Comparison of ENCODE assay signal across 8 cellular contexts in genomic region chr6:4020822-4021132, GRCh38. TPM values are rescaled to one million over a fixed set of nuclear protein-coding genes. Genes with fewer than 3 reads are reported as not detected.
DNase-seq lines count a peak whose midpoint lies in the region; ATAC-seq and TF ChIP-seq lines count a peak whose summit lies in the region.

No MANE protein-coding gene starts in this region.

- DNase-seq in MCF 10A (ENCODE audit: unreplicated experiment) = no peak
- DNase-seq in mucosa of descending colon = no peak
- no peak for DNase-seq in hepatic stellate cell (ENCODE audit: low spot score)

- no peak for TF ChIP-seq CTCF in MCF 10A (IDR thresholded peaks at IDR 0.05; ENCODE audit: unreplicated experiment)
- TF ChIP-seq CTCF in mucosa of descending colon (IDR thresholded peaks at IDR 0.05) = no peak

- no peaks in the 10 kb centered on the region for H3K9me3 ChIP-seq in mucosa of descending colon

- H3K4me3 ChIP-seq in ACC112 (ENCODE audit: low read depth, low read length) (peak overlapping the region; percentile 90), mucosa of descending colon (peak overlapping the region; percentile 81)

- no peaks in the 10 kb centered on the region for H3K9me3 Mint-ChIP-seq in MCF 10A (ENCODE audit: unreplicated experiment)

- ATAC-seq in HG03135 (IDR thresholded peaks at IDR 0.05; ENCODE audit: unreplicated experiment) (peak; percentile 2), mucosa of descending colon (no peak), GM19324 (IDR thresholded peaks at IDR 0.05; ENCODE audit: low FRiP score, unreplicated experiment) (no peak), GM21576 (IDR thresholded peaks at IDR 0.05; ENCODE audit: unreplicated experiment) (no peak), HG02759 (IDR thresholded peaks at IDR 0.05; ENCODE audit: unreplicated experiment) (no peak)

- no peaks in the 10 kb centered on the region for H3K27me3 ChIP-seq in ACC112 (ENCODE audit: insufficient read depth, low read length)

- H3K36me3 Mint-ChIP-seq in MCF 10A (ENCODE audit: insufficient read depth, unreplicated experiment) = peaks cover 31% of the 10 kb centered on the region

- H3K4me3 Mint-ChIP-seq in MCF 10A (ENCODE audit: unreplicated experiment) = peak overlapping the region; percentile 99

- POLR2A ChIA-PET in MCF 10A (lab: Yijun Ruan, JAX) = interaction anchor here (0.6 to 4.2 kb wide), 32 partner anchors 8 to 1195 kb away, joined by 3 to 47 read pairs (median 5); partner anchors contain the start of genes ECI2 and FAM50B

- peak overlapping the region; percentile 99 for H3K27ac Mint-ChIP-seq in MCF 10A (ENCODE audit: low read depth, unreplicated experiment)

- CTCF ChIA-PET in MCF 10A (lab: Yijun Ruan, JAX) = interaction anchor here (0.7 to 1.2 kb wide), 6 partner anchors 11 to 429 kb away, joined by 3 to 5 read pairs (median 3); no protein-coding TSS in a partner anchor

- no peaks in the 10 kb centered on the region for H3K27me3 Mint-ChIP-seq in MCF 10A (ENCODE audit: insufficient read depth, unreplicated experiment)

- peaks cover 69% of the 10 kb centered on the region for H3K79me2 ChIP-seq in ACC112 (ENCODE audit: control insufficient read depth, insufficient read depth, low read length, unreplicated experiment)

- peaks cover 36% of the 10 kb centered on the region for H3K4me1 Mint-ChIP-seq in MCF 10A (ENCODE audit: insufficient read depth, unreplicated experiment)

- H2AFZ ChIP-seq in ACC112 (ENCODE audit: low read length, unreplicated experiment) = peak overlapping the region; percentile 72

- BruUV-seq in MCF 10A (replicated peaks; lab: Mats Ljungman, UMichigan) = TSS peak; percentile 13

- no peaks in the 10 kb centered on the region for H3K36me3 ChIP-seq in ACC112 (ENCODE audit: insufficient read depth, low read length)
- H3K36me3 ChIP-seq in mucosa of descending colon (ENCODE audit: low read depth) = no peaks in the 10 kb centered on the region

- peak overlapping the region; percentile 74 for H3K27ac ChIP-seq in ACC112 (ENCODE audit: low read depth, low read length)

- intact Hi-C loops in MCF 10A (cut with micrococcal nuclease) (no loop called here), mucosa of descending colon (cut with DNase I, micrococcal nuclease) (no loop called here)

- peaks cover 21% of the 10 kb centered on the region for H3K4me1 ChIP-seq in ACC112 (ENCODE audit: control insufficient read depth, insufficient read depth, low read length, unreplicated experiment)
- peaks cover 51% of the 10 kb centered on the region for H3K4me1 ChIP-seq in mucosa of descending colon (ENCODE audit: low read depth)

RNA-seq across cellular contexts. Expression of gene FAM217A, which starts 58.2 kb away (rescaled TPM):
- total RNA-seq in MCF 10A (2022) (not detected in 2 replicates), mucosa of descending colon (not detected)
